ENCODE assay signal across 15 cellular contexts in the genomic region with DNA sequence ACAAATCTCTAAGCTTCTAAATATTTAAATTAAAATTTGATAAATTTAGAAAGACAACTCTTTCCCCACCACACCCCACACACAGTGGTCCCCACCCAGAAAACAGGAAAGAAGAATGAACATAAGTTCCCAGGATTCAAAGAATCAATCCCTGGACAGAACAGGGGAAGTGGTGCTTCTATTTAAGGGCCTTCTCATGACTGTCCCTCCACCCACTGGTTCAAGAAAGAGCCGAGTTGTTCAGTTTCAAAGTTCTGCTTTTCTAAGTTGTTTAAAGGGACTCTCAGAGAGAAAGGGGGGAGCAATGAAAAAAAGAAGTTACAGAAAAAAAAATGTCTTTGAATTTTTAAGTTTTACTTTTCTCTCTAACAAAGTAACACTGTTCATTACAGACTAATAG.
DNase-seq lines count a peak whose midpoint lies in the region; ATAC-seq and TF ChIP-seq lines count a peak whose summit lies in the region.
"Had no signal": no experiment of that assay in that cellular context is flagged by ENCODE, and none has a peak within 500 bp of the region (broad histone marks: within the 10 kb centered on the region; RNA-seq: fewer than 3 reads in every experiment).

No MANE protein-coding gene starts in this region.

- WGBS in tibial nerve, 2 donors = 14 to 19% methylated on average over 1 of the region's 1 CpG

- H3K36me3 ChIP-seq in ascending aorta (no peaks in the 10 kb centered on the region), lower lobe of right lung (no peaks in the 10 kb centered on the region), tibial nerve (no peaks in the 10 kb centered on the region)

- TF ChIP-seq POLR2A in tibial nerve (IDR thresholded peaks at IDR 0.05) = no peak

- TF ChIP-seq EP300 in tibial nerve (IDR thresholded peaks at IDR 0.05) = peak; percentile 43 to 75

- ATAC-seq in Right ventricle myocardium inferior (peak; percentile 58), lower lobe of right lung (peak; percentile 55 to 56), GM21717 (IDR thresholded peaks at IDR 0.05; ENCODE audit: unreplicated experiment) (no peak), GM21526 (IDR thresholded peaks at IDR 0.05; ENCODE audit: low FRiP score, unreplicated experiment) (no peak)
- ATAC-seq: activated naive CD8-positive, alpha-beta T cell treated with anti-CD3 and anti-CD28 coated beads, Interleukin-2, amount 50 U/mL, for 24 hours; CD8-positive, alpha-beta T cell had no signal

- H3K4me3 ChIP-seq in ascending aorta (no peak overlapping the region), lower lobe of right lung (no peak overlapping the region), tibial nerve (no peak overlapping the region)

- no peaks in the 10 kb centered on the region for H3K27me3 ChIP-seq in ascending aorta
- H3K27me3 ChIP-seq in lower lobe of right lung (ENCODE audit: low read depth) = no peaks in the 10 kb centered on the region
- no peaks in the 10 kb centered on the region for H3K27me3 ChIP-seq in tibial nerve

- no peak for DNase-seq in Right ventricle myocardium inferior (ENCODE audit: missing footprints)
- no peak for DNase-seq in cardiac septum (ENCODE audit: low spot score)
- no peak for DNase-seq in ascending aorta (ENCODE audit: low spot score in 2 of 2)
- DNase-seq in lower lobe of right lung = no peak
- DNase-seq in tibial nerve (ENCODE audit: low spot score in 2 of 2) = peak in 1 of 2 donors; percentile 28
- no peak for DNase-seq in amniotic stem cell (lab: John Stamatoyannopoulos, UW)
- DNase-seq: activated naive CD8-positive, alpha-beta T cell treated with anti-CD3 and anti-CD28 coated beads, Interleukin-2, amount 50 U/mL, for 24 hours; activated T-cell treated with anti-CD3 and anti-CD28 coated beads, Interleukin-2, amount 50 U/mL, for 48 hours; CD8-positive, alpha-beta T cell; NCI-H2029; NCI-H774; stimulated activated CD4-positive, alpha-beta T cell treated with anti-CD3 and anti-CD28 coated beads, Interleukin-1b, Interleukin-23, amount 100 ng/mL, for 48 hours; T1000 had no signal

- peak overlapping the region; percentile 56 to 80 for H3K27ac ChIP-seq in ascending aorta
- H3K27ac ChIP-seq in lower lobe of right lung = peak overlapping the region; percentile 4
- H3K27ac ChIP-seq in tibial nerve = peak overlapping the region in 1 of 4 donors; percentile 72

- H3K9me3 ChIP-seq in ascending aorta (no peaks in the 10 kb centered on the region), lower lobe of right lung (no peaks in the 10 kb centered on the region), tibial nerve (no peaks in the 10 kb centered on the region)

- TF ChIP-seq CTCF in ascending aorta (IDR thresholded peaks at IDR 0.05) (no peak), lower lobe of right lung (IDR thresholded peaks at IDR 0.05) (no peak), tibial nerve (IDR thresholded peaks at IDR 0.05) (no peak)

- intact Hi-C loops in Right ventricle myocardium inferior (cut with DNase I) (loop anchor here (10.0 kb wide), 1 partner anchor 189 kb away; no protein-coding TSS in a partner anchor), cardiac septum (cut with DNase I) (no loop called here), ascending aorta (cut with DNase I) (loop anchor here (2.0 to 10.0 kb wide), 2 partner anchors 195 to 449 kb away; a partner anchor contains a TSS), lower lobe of right lung (cut with DNase I) (no loop called here)

- peaks cover 8 to 68% of the 10 kb centered on the region in 2 donors for H3K4me1 ChIP-seq in ascending aorta
- peaks cover 19% of the 10 kb centered on the region for H3K4me1 ChIP-seq in lower lobe of right lung
- H3K4me1 ChIP-seq in tibial nerve = peaks cover 0 to 64% (median 19%) of the 10 kb centered on the region in 4 donors

Comparison
In these comparisons a context has a peak if more than half of its experiments do, and no peak if none do; other contexts are left out.
1. intact Hi-C loops: an anchor here in Right ventricle myocardium inferior (10.0 kb wide) and ascending aorta (2.0 to 10.0 kb wide); none called in cardiac septum and lower lobe of right lung.
2. ATAC-seq: peak in Right ventricle myocardium inferior (single experiment) and lower lobe of right lung (2 of 2); none in GM21717 (single experiment) and GM21526 (single experiment).